Comparison of ENCODE assay signal across 2 cellular contexts in the genomic region with DNA sequence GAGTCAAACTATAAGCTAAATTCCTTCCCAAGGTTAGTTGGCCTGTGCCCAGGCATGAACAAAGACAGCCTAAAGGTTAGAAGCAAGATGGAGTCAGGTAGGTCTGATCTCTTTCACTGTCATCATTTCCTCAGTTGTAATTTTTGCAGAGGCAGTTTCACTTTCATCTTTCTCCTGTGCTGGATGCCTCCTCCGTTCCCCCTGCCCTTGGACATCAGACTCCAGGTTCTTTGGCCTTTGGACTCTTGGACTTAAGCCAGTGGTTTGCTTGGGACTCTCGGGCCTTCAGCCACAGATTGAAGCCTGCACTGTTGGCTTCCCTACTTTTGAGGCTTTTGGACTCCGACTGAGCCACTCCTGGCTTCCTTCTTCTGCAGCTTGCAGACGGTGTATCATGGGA.
DNase-seq lines count a peak whose midpoint lies in the region; ATAC-seq and TF ChIP-seq lines count a peak whose summit lies in the region.
"Not testable (repeated sequence)": the region's sequence is repeated elsewhere in the genome, so short reads cannot be mapped to it uniquely, and the experiment has no call there.

No MANE protein-coding gene starts in this region.

- no CpG with 5 or more reads among the region's 4 CpGs for WGBS in right lobe of liver (ENCODE audit: insufficient coverage, low coverage, low lambda C conversion rate, missing lambda C conversion rate)

- not testable (repeated sequence) for TF ChIP-seq CTCF in right lobe of liver (IDR thresholded peaks at IDR 0.05)

- not testable (repeated sequence) for H3K4me1 ChIP-seq in right lobe of liver

- not testable (repeated sequence) for H3K27ac ChIP-seq in right lobe of liver

- not testable (repeated sequence) for H3K4me3 ChIP-seq in right lobe of liver

- DNase-seq in left lobe of liver (ENCODE audit: low spot score); right lobe of liver: not testable (repeated sequence)

- TF ChIP-seq POLR2A in right lobe of liver (IDR thresholded peaks at IDR 0.05), result not testable (repeated sequence)

- H3K27me3 ChIP-seq in right lobe of liver, result not testable (repeated sequence)

- intact Hi-C loops in right lobe of liver (cut with DNase I), result not testable (repeated sequence)

- ATAC-seq in left lobe of liver, result peak; percentile 75
- ATAC-seq in right lobe of liver, result peak; percentile 69 to 74 (median 72)

- H3K36me3 ChIP-seq in right lobe of liver, result not testable (repeated sequence)

- not testable (repeated sequence) for H3K9me3 ChIP-seq in right lobe of liver
